In the genomic region with DNA sequence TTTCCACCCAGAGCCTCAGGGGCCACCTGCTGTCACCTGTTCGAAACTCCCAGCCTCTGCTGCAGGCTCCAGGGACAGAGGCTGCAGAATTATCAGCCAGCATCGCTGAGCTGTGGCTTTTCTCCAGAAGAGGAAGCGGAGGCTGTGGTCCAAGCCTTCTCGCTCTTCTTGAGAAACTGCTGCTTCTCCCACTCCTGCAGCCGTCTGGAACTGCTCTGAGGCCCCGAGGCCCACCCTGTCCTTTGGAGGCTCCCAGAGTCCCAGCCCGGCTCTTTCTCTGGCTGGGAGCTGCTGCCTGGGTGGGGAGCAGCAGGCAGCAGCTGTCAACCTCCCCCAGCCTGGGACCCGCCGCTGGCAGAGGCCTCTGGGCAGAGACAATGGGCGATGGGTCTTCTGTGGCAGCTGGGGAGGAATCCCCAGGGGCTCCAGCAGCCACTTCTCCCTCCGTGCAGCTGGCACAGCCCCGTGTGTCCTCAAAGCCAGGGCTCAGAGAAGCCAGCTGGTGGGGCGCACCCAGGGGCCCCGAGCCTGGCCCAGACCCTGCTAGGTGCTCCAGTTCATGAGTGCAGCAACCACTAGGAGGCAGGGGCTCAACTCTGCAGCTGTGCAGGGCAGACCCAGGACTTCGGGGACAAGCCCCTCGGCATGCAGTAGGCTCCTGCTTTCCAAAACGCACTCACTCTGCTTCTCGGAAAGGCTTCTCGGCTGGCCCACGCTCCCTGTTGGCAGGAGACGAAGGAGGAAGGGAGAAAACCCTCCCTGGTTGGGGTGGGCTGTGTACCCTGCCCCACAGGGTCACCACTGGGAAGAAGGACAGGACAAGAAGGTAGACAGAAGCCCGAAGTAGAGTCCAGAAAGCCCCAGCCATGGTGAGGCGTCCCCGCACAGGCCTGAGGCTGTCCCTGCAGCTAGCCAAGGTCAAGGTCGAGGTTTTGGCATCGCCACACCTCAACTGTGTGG, we compare ENCODE assay signal across 9 cellular contexts. TPM values are rescaled to one million over a fixed set of nuclear protein-coding genes. Genes with fewer than 3 reads are reported as not detected.
A peak's percentile ranks its signal among the peaks of the same experiment; 100 is the strongest.
DNase-seq lines count a peak whose midpoint lies in the region; ATAC-seq and TF ChIP-seq lines count a peak whose summit lies in the region.
"Had no signal": no experiment of that assay in that cellular context is flagged by ENCODE, and none has a peak within 500 bp of the region (broad histone marks: within the 10 kb centered on the region; RNA-seq: fewer than 3 reads in every experiment).

No MANE protein-coding gene starts in this region.

- no peaks in the 10 kb centered on the region for H3K9me3 ChIP-seq in lower lobe of right lung
- H3K9me3 ChIP-seq: upper lobe of left lung had no signal

- H3K4me1 Mint-ChIP-seq in activated naive CD8-positive, alpha-beta T cell (ENCODE audit: low read depth): peaks cover 35% of the 10 kb centered on the region
- peaks cover 25% of the 10 kb centered on the region for H3K4me1 Mint-ChIP-seq in activated naive CD8-positive, alpha-beta T cell treated with anti-CD3 and anti-CD28 coated beads for 36 hours
- H3K4me1 Mint-ChIP-seq in activated CD8-positive, alpha-beta memory T cell treated with anti-CD3 and anti-CD28 coated beads, Interleukin-2, amount 10 ng/mL, durations not matched to agents 7 days and 5 days: peaks cover 83% of the 10 kb centered on the region

- H3K9me3 Mint-ChIP-seq in activated naive CD8-positive, alpha-beta T cell (ENCODE audit: low read depth): no peaks in the 10 kb centered on the region
- H3K9me3 Mint-ChIP-seq in activated naive CD8-positive, alpha-beta T cell treated with anti-CD3 and anti-CD28 coated beads for 36 hours: no peaks in the 10 kb centered on the region
- no peaks in the 10 kb centered on the region for H3K9me3 Mint-ChIP-seq in activated CD8-positive, alpha-beta memory T cell treated with anti-CD3 and anti-CD28 coated beads, Interleukin-2, amount 10 ng/mL, durations not matched to agents 7 days and 5 days (ENCODE audit: low read depth)

- peak overlapping the region; percentile 6 for H3K27ac Mint-ChIP-seq in activated naive CD8-positive, alpha-beta T cell
- no peak overlapping the region for H3K27ac Mint-ChIP-seq in activated naive CD8-positive, alpha-beta T cell treated with anti-CD3 and anti-CD28 coated beads for 36 hours
- peak overlapping the region; percentile 96 for H3K27ac Mint-ChIP-seq in activated CD8-positive, alpha-beta memory T cell treated with anti-CD3 and anti-CD28 coated beads, Interleukin-2, amount 10 ng/mL, durations not matched to agents 7 days and 5 days

- H3K27me3 ChIP-seq in lower lobe of right lung (ENCODE audit: low read depth): no peaks in the 10 kb centered on the region
- H3K27me3 ChIP-seq: upper lobe of left lung had no signal

- ATAC-seq in activated CD8-positive, alpha-beta memory T cell treated with anti-CD3 and anti-CD28 coated beads, Interleukin-2, amount 10 ng/mL, durations not matched to agents 7 days and 5 days: peak; percentile 23
- peak; percentile 40 to 51 for ATAC-seq in lower lobe of right lung
- ATAC-seq in HG03039 (IDR thresholded peaks at IDR 0.05; ENCODE audit: unreplicated experiment): no peak

- H3K27ac ChIP-seq in lower lobe of right lung: no peak overlapping the region

- TF ChIP-seq CTCF in lower lobe of right lung (IDR thresholded peaks at IDR 0.05): peak; percentile 14

- no peak overlapping the region for H3K4me3 Mint-ChIP-seq in activated naive CD8-positive, alpha-beta T cell
- H3K4me3 Mint-ChIP-seq in activated naive CD8-positive, alpha-beta T cell treated with anti-CD3 and anti-CD28 coated beads for 36 hours: no peak overlapping the region
- peak overlapping the region; percentile 8 for H3K4me3 Mint-ChIP-seq in activated CD8-positive, alpha-beta memory T cell treated with anti-CD3 and anti-CD28 coated beads, Interleukin-2, amount 10 ng/mL, durations not matched to agents 7 days and 5 days

- H3K4me1 ChIP-seq in lower lobe of right lung: no peaks in the 10 kb centered on the region

- H3K36me3 ChIP-seq in lower lobe of right lung: no peaks in the 10 kb centered on the region
- H3K36me3 ChIP-seq: upper lobe of left lung had no signal

- no peaks in the 10 kb centered on the region for H3K27me3 Mint-ChIP-seq in activated naive CD8-positive, alpha-beta T cell
- H3K27me3 Mint-ChIP-seq in activated naive CD8-positive, alpha-beta T cell treated with anti-CD3 and anti-CD28 coated beads for 36 hours: no peaks in the 10 kb centered on the region
- no peaks in the 10 kb centered on the region for H3K27me3 Mint-ChIP-seq in activated CD8-positive, alpha-beta memory T cell treated with anti-CD3 and anti-CD28 coated beads, Interleukin-2, amount 10 ng/mL, durations not matched to agents 7 days and 5 days

- intact Hi-C loops in lower lobe of right lung (cut with DNase I): no loop called here

- H3K4me3 ChIP-seq in lower lobe of right lung: no peak overlapping the region
- H3K4me3 ChIP-seq: upper lobe of left lung had no signal

- no peaks in the 10 kb centered on the region for H3K36me3 Mint-ChIP-seq in activated naive CD8-positive, alpha-beta T cell
- H3K36me3 Mint-ChIP-seq in activated naive CD8-positive, alpha-beta T cell treated with anti-CD3 and anti-CD28 coated beads for 36 hours: peaks cover 9% of the 10 kb centered on the region
- peaks cover 31% of the 10 kb centered on the region for H3K36me3 Mint-ChIP-seq in activated CD8-positive, alpha-beta memory T cell treated with anti-CD3 and anti-CD28 coated beads, Interleukin-2, amount 10 ng/mL, durations not matched to agents 7 days and 5 days

- DNase-seq in activated naive CD8-positive, alpha-beta T cell treated with anti-CD3 and anti-CD28 coated beads for 36 hours: no peak
- peak; percentile 90 for DNase-seq in NCI-H1694 (lab: John Stamatoyannopoulos, UW)
- DNase-seq in activated CD8-positive, alpha-beta memory T cell treated with anti-CD3 and anti-CD28 coated beads, Interleukin-2, amount 10 ng/mL, durations not matched to agents 7 days and 5 days: peak; percentile 65
- DNase-seq in lower lobe of right lung: peak; percentile 65
- DNase-seq in activated gamma-delta T cell (lab: John Stamatoyannopoulos, UW): no peak
- no peak for DNase-seq in GM19240 (ENCODE audit: insufficient read length, low spot score)

- CTCF ChIA-PET in activated CD8-positive, alpha-beta memory T cell treated with anti-CD3 and anti-CD28 coated beads, Interleukin-2, amount 10 ng/mL, durations not matched to agents 7 days and 5 days (lab: Charles Lee): interaction anchor here (0.7 to 3.6 kb wide), 14 partner anchors 9 to 117 kb away, joined by 3 to 34 read pairs (median 6); a partner anchor contains a TSS

RNA-seq across cellular contexts. Expression of a gene that starts 49.9 kb away (rescaled TPM):
- total RNA-seq in activated naive CD8-positive, alpha-beta T cell treated with anti-CD3 and anti-CD28 coated beads for 36 hours: 10 to 100 TPM; 76.9 to 83.7 TPM
- 100 to 1,000 TPM; 487 to 625 TPM for total RNA-seq in activated CD8-positive, alpha-beta memory T cell treated with anti-CD3 and anti-CD28 coated beads, Interleukin-2, amount 10 ng/mL, durations not matched to agents 7 days and 5 days
- total RNA-seq in lower lobe of right lung: 86.5 TPM

Comparison
In these comparisons a context has a peak if more than half of its experiments do, and no peak if none do; other contexts are left out.
1. DNase-seq: peak in NCI-H1694 (single experiment), activated CD8-positive, alpha-beta memory T cell treated with anti-CD3 and anti-CD28 coated beads, Interleukin-2, amount 10 ng/mL, durations not matched to agents 7 days and 5 days (single experiment) and lower lobe of right lung (single experiment); none in activated naive CD8-positive, alpha-beta T cell treated with anti-CD3 and anti-CD28 coated beads for 36 hours (single experiment), activated gamma-delta T cell (single experiment) and GM19240 (single experiment).